Comparison of ENCODE assay signal across 8 cellular contexts in genomic region chr10:30784521-30784895, GRCh38.
DNase-seq lines count a peak whose midpoint lies in the region; ATAC-seq and TF ChIP-seq lines count a peak whose summit lies in the region.

No MANE protein-coding gene starts in this region.

- H3K27me3 Mint-ChIP-seq in naive thymus-derived CD8-positive, alpha-beta T cell, result no peaks in the 10 kb centered on the region

- H3K36me3 Mint-ChIP-seq in naive thymus-derived CD8-positive, alpha-beta T cell, result no peaks in the 10 kb centered on the region

- POLR2A ChIA-PET in naive thymus-derived CD8-positive, alpha-beta T cell (lab: Charles Lee), result interaction anchor here (0.7 to 2.9 kb wide), 23 partner anchors 10 to 1347 kb away, joined by 3 to 42 read pairs (median 7); partner anchors contain the start of genes ZEB1 and ZNF438

- H3K4me1 Mint-ChIP-seq in naive thymus-derived CD8-positive, alpha-beta T cell, result peaks cover 9 to 22% (median 16%) of the 10 kb centered on the region in 4 donors

- H3K4me3 Mint-ChIP-seq in naive thymus-derived CD8-positive, alpha-beta T cell, result peak overlapping the region; percentile 73 to 92 (median 85)

- DNase-seq in GM04504 (ENCODE audit: low read depth), result peak; percentile 35
- peak; percentile 76 for DNase-seq in RPMI7951 (ENCODE audit: low read depth)
- DNase-seq in epithelial cell of esophagus (ENCODE audit: low read depth), result no peak
- DNase-seq in naive thymus-derived CD8-positive, alpha-beta T cell, result peak in 2 of 10 donors; percentile 38 to 43
- DNase-seq in NCI-H2107 treated with DMSO at 0.1 percent for 48 hours (lab: John Stamatoyannopoulos, UW; ENCODE audit: unreplicated experiment), result no peak
- DNase-seq in OCI-M1 (lab: John Stamatoyannopoulos, UW), result no peak

- peak overlapping the region; percentile 48 for H3K4me3 ChIP-seq in epithelial cell of esophagus (ENCODE audit: low read length)

- TF ChIP-seq CTCF in epithelial cell of esophagus (IDR thresholded peaks at IDR 0.05; ENCODE audit: insufficient read depth, low read depth, low read length, missing control alignments), result no peak

- H3K27ac Mint-ChIP-seq in naive thymus-derived CD8-positive, alpha-beta T cell, result peak overlapping the region; percentile 7 to 95 (median 90)

- no peaks in the 10 kb centered on the region for H3K9me3 Mint-ChIP-seq in naive thymus-derived CD8-positive, alpha-beta T cell

- ATAC-seq in naive thymus-derived CD8-positive, alpha-beta T cell, result peak; percentile 28 to 36
- no peak for ATAC-seq in HG03095 (IDR thresholded peaks at IDR 0.05; ENCODE audit: unreplicated experiment)
- ATAC-seq in GM18511 (IDR thresholded peaks at IDR 0.05; ENCODE audit: unreplicated experiment), result no peak

Comparison
In these comparisons a context has a peak if more than half of its experiments do, and no peak if none do; other contexts are left out.
1. DNase-seq: peak in GM04504 (single experiment) and RPMI7951 (single experiment); none in epithelial cell of esophagus (single experiment), NCI-H2107 treated with DMSO at 0.1 percent for 48 hours (single experiment) and OCI-M1 (single experiment).
2. ATAC-seq: peak in naive thymus-derived CD8-positive, alpha-beta T cell (2 of 2); none in HG03095 (single experiment) and GM18511 (single experiment).